3 cellular contexts compared by ENCODE assay signal in genomic region chr1:224358288-224358687, GRCh38.
TF ChIP-seq lines count a peak whose summit lies in the region.

No MANE protein-coding gene starts in this region.

TF ChIP-seq in SK-N-SH, 30 proteins besides CTCF, POLR2A, EP300 and RAD21 (continued from another document):
- TF ChIP-seq REST (IDR thresholded peaks at IDR 0.05; ENCODE audit: low read depth, low read length), result no peak
- no peak for TF ChIP-seq USF2 (IDR thresholded peaks at IDR 0.05; ENCODE audit: borderline replicate concordance, low read depth, low read length)
- no peak for TF ChIP-seq GABPA (IDR thresholded peaks at IDR 0.05; ENCODE audit: low read depth)
- no peak for TF ChIP-seq IRF3 (IDR thresholded peaks at IDR 0.05; ENCODE audit: low read depth, low read length)

TF ChIP-seq in SK-N-SH treated with all-trans-retinoic acid at 6 μM for 48 hours, 23 proteins besides CTCF, POLR2A, EP300 and RAD21 (continued from another document):
- TF ChIP-seq TCF4 (CRISPR knock-in tag; IDR thresholded peaks at IDR 0.05; ENCODE audit: borderline replicate concordance) (no peak), ESRRG (CRISPR knock-in tag; IDR thresholded peaks at IDR 0.05) (no peak), TOX (CRISPR knock-in tag; IDR thresholded peaks at IDR 0.05; ENCODE audit: borderline replicate concordance) (no peak), ZNF565 (CRISPR knock-in tag; conservative IDR thresholded peaks at IDR 0.05; ENCODE audit: low read depth) (no peak), CSRNP3 (CRISPR knock-in tag; IDR thresholded peaks at IDR 0.05) (no peak), CSDC2 (CRISPR knock-in tag; IDR thresholded peaks at IDR 0.05) (no peak), POU6F1 (CRISPR knock-in tag; IDR thresholded peaks at IDR 0.05; ENCODE audit: borderline replicate concordance, low read depth) (no peak), ZFP30 (CRISPR knock-in tag; IDR thresholded peaks at IDR 0.05) (no peak), ZNF70 (CRISPR knock-in tag; IDR thresholded peaks at IDR 0.05) (no peak), ARNTL (CRISPR knock-in tag; IDR thresholded peaks at IDR 0.05; ENCODE audit: borderline replicate concordance, low read depth) (no peak), BACH2 (CRISPR knock-in tag; IDR thresholded peaks at IDR 0.05; ENCODE audit: borderline replicate concordance) (no peak), ZC3H10 (CRISPR knock-in tag; IDR thresholded peaks at IDR 0.05) (no peak)

TF ChIP-seq in WTC11, 78 proteins besides CTCF, POLR2A, EP300 and RAD21 (continued from another document):
- TF ChIP-seq E2F5 (CRISPR knock-in tag; IDR thresholded peaks at IDR 0.05), result no peak
- no peak for TF ChIP-seq EMX1 (CRISPR knock-in tag; IDR thresholded peaks at IDR 0.05)
